Comparison of ENCODE assay signal across 21 cellular contexts in the genomic region with DNA sequence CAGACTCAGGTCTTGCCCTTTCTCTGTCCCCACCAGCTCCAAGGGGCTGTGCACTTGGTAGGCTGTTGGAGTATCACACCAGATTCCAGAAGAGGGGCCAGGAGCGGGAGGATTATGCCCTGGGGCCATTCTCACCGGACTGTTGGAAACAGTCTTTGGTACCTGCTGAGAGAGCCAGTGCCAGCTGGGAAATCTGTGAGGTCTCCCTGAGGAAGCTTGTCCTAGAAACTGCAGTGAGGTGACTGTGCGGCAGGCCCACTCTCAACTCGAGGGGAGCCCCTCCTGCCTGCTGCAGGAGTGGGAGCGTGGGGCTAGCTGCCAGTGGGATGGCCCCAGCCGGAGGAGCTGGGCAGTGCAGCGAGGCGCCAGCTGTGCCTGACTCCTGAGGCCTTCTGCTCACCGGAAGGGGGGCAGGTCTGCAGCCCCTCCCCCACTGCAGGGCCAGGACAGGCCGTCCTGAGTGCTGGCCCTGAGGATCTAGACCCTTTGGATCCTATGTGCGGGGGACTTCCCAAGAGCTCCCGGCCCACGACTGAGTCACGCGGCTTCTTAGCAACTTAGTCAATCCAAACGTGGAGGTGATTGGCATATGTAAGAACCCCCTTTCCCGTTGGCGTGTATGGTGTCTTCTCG.
A peak's percentile ranks its signal among the peaks of the same experiment; 100 is the strongest.
DNase-seq lines count a peak whose midpoint lies in the region; TF ChIP-seq lines count a peak whose summit lies in the region.
"Had no signal": no experiment of that assay in that cellular context is flagged by ENCODE, and none has a peak within 500 bp of the region (broad histone marks: within the 10 kb centered on the region; RNA-seq: fewer than 3 reads in every experiment).

No MANE protein-coding gene starts in this region.

- in situ Hi-C loops in G401 (cut with HindIII; ENCODE audit: low sequenced_read_pairs) = no loop called here

- peak overlapping the region; percentile 34 for H3K4me3 ChIP-seq in coronary artery
- H3K4me3 ChIP-seq: tibial nerve had no signal

- no peak for TF ChIP-seq CTCF in coronary artery (IDR thresholded peaks at IDR 0.05)

- H3K27ac ChIP-seq in coronary artery = peak overlapping the region; percentile 81 to 92

- DNase-seq in AG08396 (ENCODE audit: low spot score) (peak; percentile 48), coronary artery (ENCODE audit: low spot score) (no peak), islet precursor cell (peak; percentile 55), putamen (ENCODE audit: low spot score) (peak; percentile 49), AML-193 (lab: John Stamatoyannopoulos, UW) (no peak), G401 (ENCODE audit: low spot score) (no peak), SHP77 (lab: John Stamatoyannopoulos, UW) (no peak)
- no peak for DNase-seq in stimulated activated CD8-positive, alpha-beta memory T cell treated with anti-CD3 and anti-CD28 coated beads, Interleukin-4, amount 100 ng/mL, for 48 hours
- DNase-seq: activated CD4-positive, alpha-beta T cell treated with anti-CD3 and anti-CD28 coated beads, Interleukin-2, amount 50 U/mL, for 4 hours; activated gamma-delta T cell treated with Interleukin-2 at 50 U/mL for 16 hours; amniotic stem cell; effector memory CD4-positive, alpha-beta T cell; H7; immature natural killer cell; NCI-H1105 treated with DMSO at 0.1 percent for 48 hours; NCI-H2081 treated with DMSO at 0.1 percent for 48 hours; NCI-H524; retina; stimulated activated CD4-positive, alpha-beta T cell treated with anti-CD3 and anti-CD28 coated beads, Interleukin-15, amount 100 ng/mL, for 24 hours; T-cell had no signal

Comparison
In these comparisons a context has a peak if more than half of its experiments do, and no peak if none do; other contexts are left out.
1. DNase-seq: peak in AG08396 (single experiment), islet precursor cell (single experiment) and putamen (single experiment); none in coronary artery (single experiment), stimulated activated CD8-positive, alpha-beta memory T cell treated with anti-CD3 and anti-CD28 coated beads, Interleukin-4, amount 100 ng/mL, for 48 hours (single experiment), AML-193 (0 of 2), G401 (single experiment) and SHP77 (0 of 2).